Comparison of ENCODE assay signal across 20 cellular contexts in genomic region chr4:121692261-121692660, GRCh38. TPM values are rescaled to one million over a fixed set of nuclear protein-coding genes. Genes with fewer than 3 reads are reported as not detected.
DNase-seq lines count a peak whose midpoint lies in the region; ATAC-seq and TF ChIP-seq lines count a peak whose summit lies in the region.
"Had no signal": no experiment of that assay in that cellular context is flagged by ENCODE, and none has a peak within 500 bp of the region (broad histone marks: within the 10 kb centered on the region; RNA-seq: fewer than 3 reads in every experiment).

No MANE protein-coding gene starts in this region.

- H3K4me1 ChIP-seq in A673 (ENCODE audit: insufficient read depth, low read length, poor library complexity, severe bottlenecking) (peaks cover 67% of the 10 kb centered on the region), endocrine pancreas (ENCODE audit: control insufficient read depth, insufficient read depth, low read length) (peaks cover 32% of the 10 kb centered on the region), muscle layer of duodenum (ENCODE audit: control insufficient read depth in 1 of 2, insufficient read depth in 2 of 2, low read length in 2 of 2) (peaks cover 34 to 45% of the 10 kb centered on the region in 2 donors)

- ATAC-seq in GM18520 (IDR thresholded peaks at IDR 0.05; ENCODE audit: unreplicated experiment) = no peak
- ATAC-seq: activated naive CD4-positive, alpha-beta T cell treated with anti-CD3 and anti-CD28 coated beads, Interleukin-2, amount 50 U/mL, for 72 hours; activated T-cell treated with anti-CD3 and anti-CD28 coated beads, Interleukin-2, amount 50 U/mL, for 72 hours had no signal

- BruUV-seq in A673 (replicated peaks; lab: Mats Ljungman, UMichigan) = no TSS peak

- no peak overlapping the region for H3K9ac ChIP-seq in endocrine pancreas (ENCODE audit: control insufficient read depth, insufficient read depth, low read length)
- H3K9ac ChIP-seq: KMS-11 had no signal

- H3K36me3 ChIP-seq in A673 (ENCODE audit: insufficient read depth, low read length, poor library complexity, severe bottlenecking) = peaks cover 30% of the 10 kb centered on the region
- peaks cover 79% of the 10 kb centered on the region for H3K36me3 ChIP-seq in MG63
- H3K36me3 ChIP-seq in endocrine pancreas (ENCODE audit: control insufficient read depth, insufficient read depth, low read length) = no peaks in the 10 kb centered on the region
- peaks cover 10 to 27% of the 10 kb centered on the region in 2 donors for H3K36me3 ChIP-seq in muscle layer of duodenum (ENCODE audit: control insufficient read depth in 1 of 2, insufficient read depth in 2 of 2, low read length in 2 of 2)
- H3K36me3 ChIP-seq: thoracic aorta had no signal

- intact Hi-C loops in A673 (cut with micrococcal nuclease; ENCODE audit: unreplicated experiment) = no loop called here

- DNase-seq in A673 (ENCODE audit: low spot score) (no peak), MG63 (no peak), NCI-H146 (lab: John Stamatoyannopoulos, UW) (no peak), DMS53 (lab: John Stamatoyannopoulos, UW) (no peak)
- no peak for DNase-seq in activated CD4-positive, CD25-positive, alpha-beta regulatory T cell treated with anti-CD3 and anti-CD28 coated beads, Interleukin-2, amount 50 U/mL, for 72 hours
- DNase-seq: activated CD4-positive, CD25-positive, alpha-beta regulatory T cell; activated CD8-positive, alpha-beta memory T cell treated with anti-CD3 and anti-CD28 coated beads for 24 hours; activated T-cell treated with anti-CD3 and anti-CD28 coated beads, Interleukin-2, amount 50 U/mL, for 72 hours; endodermal cell; left cardiac atrium; NCI-H1930; NCI-H510A treated with DMSO at 0.1 percent for 48 hours; Right ventricle myocardium superior; T-helper 2 cell had no signal

- CTCF ChIA-PET in A673 (lab: Charles Lee) = no interaction called here

- POLR2A ChIA-PET in A673 (lab: Charles Lee; ENCODE audit: low non-redundant PET) = no interaction called here

- H3K4me3 ChIP-seq in A673 (ENCODE audit: low read depth, low read length, poor library complexity, severe bottlenecking) (peak overlapping the region; percentile 21), MG63 (peak overlapping the region; percentile 14; the same call in 1 of the 2 replicates), endocrine pancreas (ENCODE audit: control insufficient read depth, insufficient read depth, low read length) (peak overlapping the region; percentile 44), muscle layer of duodenum (ENCODE audit: low read depth in 1 of 2, low read length in 2 of 2) (peak overlapping the region in 1 of 2 donors; percentile 26)

- H3K9me3 ChIP-seq in A673 (ENCODE audit: low read depth, low read length, poor library complexity, severe bottlenecking) (no peaks in the 10 kb centered on the region), MG63 (no peaks in the 10 kb centered on the region), endocrine pancreas (ENCODE audit: control insufficient read depth, low read length) (no peaks in the 10 kb centered on the region), muscle layer of duodenum (ENCODE audit: control insufficient read depth in 1 of 2, low read length in 2 of 2) (no peaks in the 10 kb centered on the region)
- H3K9me3 ChIP-seq: thoracic aorta had no signal

- H3K27ac ChIP-seq in A673 (ENCODE audit: low read depth, low read length, poor library complexity, severe bottlenecking) = peak overlapping the region; percentile 43
- peak overlapping the region; percentile 82 for H3K27ac ChIP-seq in muscle layer of duodenum (ENCODE audit: low read length)
- H3K27ac ChIP-seq: KMS-11 had no signal

- no peaks in the 10 kb centered on the region for H3K27me3 ChIP-seq in A673 (replicated peaks; ENCODE audit: insufficient read depth, low read depth, low read length, poor library complexity)
- H3K27me3 ChIP-seq in MG63 = no peaks in the 10 kb centered on the region
- H3K27me3 ChIP-seq in endocrine pancreas (ENCODE audit: control insufficient read depth, insufficient read depth, low read length) = no peaks in the 10 kb centered on the region
- H3K27me3 ChIP-seq in muscle layer of duodenum (ENCODE audit: low read depth, low read length) = no peaks in the 10 kb centered on the region

- TF ChIP-seq CTCF in A673 (conservative IDR thresholded peaks at IDR 0.05; ENCODE audit: low read depth, low read length) = no peak

RNA-seq across cellular contexts. Expression of gene ANXA5, which starts 4.5 kb away (rescaled TPM):
- total RNA-seq in A673 (2021) = 332 and 389 TPM in 2 replicates
- 781 and 895 TPM in 2 replicates for total RNA-seq in MG63 (2014; rRNA removed; shearing (Covaris generic); ENCODE audit: low replicate concordance)
